Comparison of ENCODE assay signal across 26 cellular contexts in the genomic region with DNA sequence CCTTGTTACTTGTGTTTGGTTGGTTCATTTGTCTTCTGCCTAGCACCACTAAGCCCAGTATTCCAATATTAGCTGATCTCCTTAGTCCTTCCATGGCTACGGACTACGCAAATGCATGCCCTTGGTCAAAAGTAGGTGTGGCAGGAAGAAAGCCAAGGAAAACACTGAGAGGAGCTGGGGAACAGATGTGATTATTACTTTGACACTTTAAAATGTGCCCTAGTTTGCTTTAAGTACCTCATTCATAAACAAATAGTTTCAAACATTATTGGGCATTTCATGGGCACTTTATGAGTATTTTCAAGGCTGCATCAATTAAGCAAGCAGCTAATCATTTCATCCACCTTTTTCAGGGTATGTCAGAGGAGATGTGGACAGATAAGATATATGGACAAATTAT.
DNase-seq lines count a peak whose midpoint lies in the region; ATAC-seq and TF ChIP-seq lines count a peak whose summit lies in the region.
"Had no signal": no experiment of that assay in that cellular context is flagged by ENCODE, and none has a peak within 500 bp of the region (broad histone marks: within the 10 kb centered on the region; RNA-seq: fewer than 3 reads in every experiment).

No MANE protein-coding gene starts in this region.

- H2BK5ac ChIP-seq in mesendoderm (ENCODE audit: low read length), result no peak overlapping the region

- CTCF ChIA-PET in MCF 10A (lab: Yijun Ruan, JAX), result interaction anchor here (1.2 kb wide), 1 partner anchor 11 kb away, joined by 4 read pairs; no protein-coding TSS in a partner anchor
- CTCF ChIA-PET in mammary epithelial cell (lab: Charles Lee; ENCODE audit: low non-redundant PET), result no interaction called here
- CTCF ChIA-PET in WTC11 (lab: Charles Lee), result no interaction called here

- peak overlapping the region; percentile 40 for H3K56ac ChIP-seq in mesendoderm (ENCODE audit: low read length)

- H3K9ac ChIP-seq in mammary epithelial cell (ENCODE audit: insufficient read depth, low read length), result no peak overlapping the region
- H3K9ac ChIP-seq in mesendoderm (ENCODE audit: low read length), result no peak overlapping the region
- H3K9ac ChIP-seq: BLaER1 had no signal

- no peak overlapping the region for H3K18ac ChIP-seq in mesendoderm (ENCODE audit: low read length)

- no peaks in the 10 kb centered on the region for H3K36me3 ChIP-seq in mammary epithelial cell (ENCODE audit: insufficient read depth, low read length)
- no peaks in the 10 kb centered on the region for H3K36me3 ChIP-seq in mesendoderm (ENCODE audit: control insufficient read depth, insufficient read depth, low read length)
- H3K36me3 ChIP-seq in tibial artery, result no peaks in the 10 kb centered on the region
- no peaks in the 10 kb centered on the region for H3K36me3 ChIP-seq in HAP-1 (replicated peaks)
- H3K36me3 ChIP-seq in brain microvascular endothelial cell (replicated peaks), result no peaks in the 10 kb centered on the region
- H3K36me3 ChIP-seq: BLaER1, MG63, SJSA1 had no signal

- H3K4me3 Mint-ChIP-seq in MCF 10A (ENCODE audit: unreplicated experiment) (no peak overlapping the region), WTC11 (peak overlapping the region; percentile 17; the same call in 1 of the 2 replicates)
- H3K4me3 Mint-ChIP-seq: CD4-positive, CD25-positive, alpha-beta regulatory T cell had no signal

- no peaks in the 10 kb centered on the region for H4K20me1 ChIP-seq in mammary epithelial cell (ENCODE audit: insufficient read depth, low read length)
- H4K20me1 ChIP-seq: BLaER1 had no signal

- TF ChIP-seq CTCF in MCF 10A (IDR thresholded peaks at IDR 0.05; ENCODE audit: unreplicated experiment) (no peak), mammary epithelial cell (conservative IDR thresholded peaks at IDR 0.05 in 1 of 2, IDR thresholded peaks at IDR 0.05 in 1 of 2; ENCODE audit: extremely low read depth in 1 of 2, insufficient read depth in 1 of 2, low read depth in 1 of 2, low read length in 2 of 2) (no peak), WTC11 (IDR thresholded peaks at IDR 0.05) (no peak), tibial artery (IDR thresholded peaks at IDR 0.05) (no peak), brain microvascular endothelial cell (IDR thresholded peaks at IDR 0.05; ENCODE audit: low read depth, low read length, missing control alignments) (no peak)

- H3K4me1 ChIP-seq in mammary epithelial cell (ENCODE audit: insufficient read depth, low read length) (peaks cover 12% of the 10 kb centered on the region), mesendoderm (ENCODE audit: control insufficient read depth, low read depth, low read length) (peaks cover 12% of the 10 kb centered on the region), tibial artery (peaks cover 0 to 67% (median 37%) of the 10 kb centered on the region in 4 donors), HAP-1 (0 out of 2 replicates have a peak, but pooled peaks cover 5% of the 10 kb centered on the region)

- WGBS in mammary epithelial cell (ENCODE audit: low coverage, missing lambda C conversion rate), result 83% methylated on average over 2 of the region's 2 CpGs
- no CpG with 5 or more reads among the region's 2 CpGs for WGBS in mesendoderm (ENCODE audit: extremely low coverage, insufficient coverage, low lambda C conversion rate)

- H4K8ac ChIP-seq in mesendoderm (ENCODE audit: low read depth, low read length), result no peak overlapping the region

- no peak overlapping the region for H2BK120ac ChIP-seq in mesendoderm (ENCODE audit: low read depth, low read length)

- H3K27me3 ChIP-seq in mammary epithelial cell (ENCODE audit: insufficient read depth, low read length), result peaks cover 2% of the 10 kb centered on the region
- H3K27me3 ChIP-seq in mesendoderm (ENCODE audit: insufficient read depth, low read length, poor library complexity), result no peaks in the 10 kb centered on the region
- H3K27me3 ChIP-seq in tibial artery, result no peaks in the 10 kb centered on the region
- H3K27me3 ChIP-seq in HAP-1 (ENCODE audit: low read depth), result peaks cover 39% of the 10 kb centered on the region
- H3K27me3 ChIP-seq in brain microvascular endothelial cell (replicated peaks), result no peaks in the 10 kb centered on the region
- H3K27me3 ChIP-seq: BLaER1, MG63, SJSA1 had no signal

- H3K9me3 Mint-ChIP-seq in MCF 10A (ENCODE audit: unreplicated experiment), result no peaks in the 10 kb centered on the region
- H3K9me3 Mint-ChIP-seq in WTC11, result no peaks in the 10 kb centered on the region
- H3K9me3 Mint-ChIP-seq: HFFc6 had no signal

- no peak overlapping the region for H2AFZ ChIP-seq in mammary epithelial cell (ENCODE audit: low read depth, low read length)

- DNase-seq in MCF 10A (ENCODE audit: unreplicated experiment) (peak; percentile 36), mammary epithelial cell (no peak), WTC11 (ENCODE audit: low spot score) (no peak), mesendoderm (no peak), tibial artery (no peak), OCI-M1 (lab: John Stamatoyannopoulos, UW) (no peak), HAP-1 (ENCODE audit: low spot score in 2 of 2) (no peak), brain microvascular endothelial cell (no peak)
- DNase-seq: ACHN; CD4-positive, CD25-positive, alpha-beta regulatory T cell; DMS53; H7; HFFc6; KBM-7; MG63; NCI-H1105 treated with DMSO at 0.1 percent for 48 hours; NCI-H1930; NCI-H2107; NCI-H446; NCI-H524 treated with DMSO at 0.1 percent for 48 hours; NCI-H82; Right ventricle myocardium superior; RPMI8226 had no signal

- H3K27me3 Mint-ChIP-seq in MCF 10A (ENCODE audit: insufficient read depth, unreplicated experiment) (peaks cover 54% of the 10 kb centered on the region), WTC11 (ENCODE audit: low read depth) (peaks cover 38% of the 10 kb centered on the region)

- H3K27ac ChIP-seq in mammary epithelial cell (ENCODE audit: insufficient read depth, low read depth, low read length), result no peak overlapping the region
- no peak overlapping the region for H3K27ac ChIP-seq in mesendoderm (ENCODE audit: low read depth, low read length)
- peak overlapping the region; percentile 90 to 91 for H3K27ac ChIP-seq in tibial artery
- no peak overlapping the region for H3K27ac ChIP-seq in brain microvascular endothelial cell
- H3K27ac ChIP-seq: 22Rv1, BLaER1, SJSA1 had no signal

- H3K36me3 Mint-ChIP-seq in MCF 10A (ENCODE audit: insufficient read depth, unreplicated experiment), result no peaks in the 10 kb centered on the region
- no peaks in the 10 kb centered on the region for H3K36me3 Mint-ChIP-seq in WTC11
- H3K36me3 Mint-ChIP-seq: CD4-positive, CD25-positive, alpha-beta regulatory T cell had no signal

- intact Hi-C loops in MCF 10A (cut with micrococcal nuclease) (no loop called here), mammary epithelial cell (cut with micrococcal nuclease) (no loop called here), tibial artery (cut with DNase I; ENCODE audit: low total_unique reads) (loop anchor here (10.0 kb wide), 1 partner anchor 83 kb away; no protein-coding TSS in a partner anchor)

- H3K9me3 ChIP-seq in mammary epithelial cell (replicated peaks; ENCODE audit: insufficient read depth, low read length), result no peaks in the 10 kb centered on the region
- no peaks in the 10 kb centered on the region for H3K9me3 ChIP-seq in tibial artery
- no peaks in the 10 kb centered on the region for H3K9me3 ChIP-seq in HAP-1
- H3K9me3 ChIP-seq: BLaER1, MG63, SJSA1 had no signal

- BruUV-seq in MCF 10A (replicated peaks; lab: Mats Ljungman, UMichigan) (no TSS peak), mammary epithelial cell (replicated peaks; lab: Mats Ljungman, UMichigan) (no TSS peak)

- H3K4me2 ChIP-seq in mammary epithelial cell (ENCODE audit: insufficient read depth, low read depth, low read length) (no peak overlapping the region), mesendoderm (ENCODE audit: low read length) (no peak overlapping the region)

- no peaks in the 10 kb centered on the region for H3K79me2 ChIP-seq in mammary epithelial cell (ENCODE audit: insufficient read depth, low read length)
- no peaks in the 10 kb centered on the region for H3K79me2 ChIP-seq in mesendoderm (ENCODE audit: control insufficient read depth, insufficient read depth, low read length)

- in situ Hi-C loops in mammary epithelial cell (cut with MboI; ENCODE audit: low sequenced_read_pairs in 2 of 2), result no loop called here
- in situ Hi-C loops in HAP-1 (cut with MboI; ENCODE audit: low sequenced_read_pairs), result no loop called here
- in situ Hi-C loops in brain microvascular endothelial cell (cut with HindIII; ENCODE audit: low pct_ligation_motif_present, low sequenced_read_pairs), result no loop called here

- H3K79me1 ChIP-seq in mesendoderm (ENCODE audit: low read length), result no peaks in the 10 kb centered on the region

- H2BK15ac ChIP-seq in mesendoderm (replicated peaks; ENCODE audit: low read depth), result no peak overlapping the region

- no peak overlapping the region for H3K4ac ChIP-seq in mesendoderm (ENCODE audit: low read depth, low read length)

- dilution Hi-C loops in mammary epithelial cell (cut with HindIII; ENCODE audit: low sequenced_read_pairs), result no loop called here

- no peak overlapping the region for H3K23ac ChIP-seq in mesendoderm (ENCODE audit: low read length)

- peaks cover 6% of the 10 kb centered on the region for H3K4me1 Mint-ChIP-seq in MCF 10A (ENCODE audit: insufficient read depth, unreplicated experiment)
- H3K4me1 Mint-ChIP-seq in WTC11, result peaks cover 44% of the 10 kb centered on the region
- H3K4me1 Mint-ChIP-seq: CD4-positive, CD25-positive, alpha-beta regulatory T cell had no signal

- H4K5ac ChIP-seq in mesendoderm (ENCODE audit: low read length), result no peak overlapping the region

- no peak overlapping the region for H2AK5ac ChIP-seq in mesendoderm (ENCODE audit: low read length)

- ATAC-seq in WTC11, result no peak

- POLR2A ChIA-PET in MCF 10A (lab: Yijun Ruan, JAX) (interaction anchor here (0.7 to 0.8 kb wide), 2 partner anchors 16 to 391 kb away, joined by 3 read pairs; no protein-coding TSS in a partner anchor), WTC11 (lab: Charles Lee) (no interaction called here)

- no peak overlapping the region for H3K4me3 ChIP-seq in mammary epithelial cell (replicated peaks in 1 of 3; ENCODE audit: insufficient read depth in 1 of 3, low read depth in 2 of 3, low read length in 3 of 3)
- no peak overlapping the region for H3K4me3 ChIP-seq in mesendoderm (ENCODE audit: low read length)
- no peak overlapping the region for H3K4me3 ChIP-seq in tibial artery
- no peak overlapping the region for H3K4me3 ChIP-seq in HAP-1
- H3K4me3 ChIP-seq in brain microvascular endothelial cell (ENCODE audit: low read depth, low read length), result no peak overlapping the region
- H3K4me3 ChIP-seq: MG63, SJSA1 had no signal

- H3K27ac Mint-ChIP-seq in MCF 10A (ENCODE audit: low read depth, unreplicated experiment), result no peak overlapping the region
- H3K27ac Mint-ChIP-seq in WTC11, result no peak overlapping the region
- H3K27ac Mint-ChIP-seq: CD4-positive, CD25-positive, alpha-beta regulatory T cell; HFFc6 had no signal

TF ChIP-seq in WTC11, 78 proteins besides CTCF, POLR2A, EP300 and RAD21 (continues in another document):
- no peak for TF ChIP-seq NR3C1 (CRISPR knock-in tag; conservative IDR thresholded peaks at IDR 0.05; ENCODE audit: low read depth)

Comparison
In these comparisons a context has a peak if more than half of its experiments do, and no peak if none do; other contexts are left out.
1. H3K27ac ChIP-seq: peak in tibial artery (2 of 2); none in mammary epithelial cell (single experiment), mesendoderm (single experiment) and brain microvascular endothelial cell (single experiment).